Comparison of ENCODE assay signal across 1 cellular context in genomic region chr22:36439481-36440271, GRCh38.
TF ChIP-seq lines count a peak whose summit lies in the region.

No MANE protein-coding gene starts in this region.

TF ChIP-seq in WTC11, 78 proteins besides CTCF, POLR2A, EP300 and RAD21 (continued from another document):
- TF ChIP-seq ATF6 (CRISPR knock-in tag; IDR thresholded peaks at IDR 0.05) (no peak), ELF4 (CRISPR knock-in tag; IDR thresholded peaks at IDR 0.05; ENCODE audit: low read depth) (no peak), ZNF416 (CRISPR knock-in tag; IDR thresholded peaks at IDR 0.05) (no peak), AR (CRISPR knock-in tag; IDR thresholded peaks at IDR 0.05) (no peak), EMX1 (CRISPR knock-in tag; IDR thresholded peaks at IDR 0.05) (no peak), NFYB (CRISPR knock-in tag; conservative IDR thresholded peaks at IDR 0.05; ENCODE audit: low read depth) (no peak)
TF ChIP-seq in WTC11: peak in this region for 0.
